ENCODE assay signal across 7 cellular contexts in genomic region chr6:169891846-169892245, GRCh38.
"Had no signal": no experiment of that assay in that cellular context is flagged by ENCODE, and none has a peak within 500 bp of the region (broad histone marks: within the 10 kb centered on the region; RNA-seq: fewer than 3 reads in every experiment).

No MANE protein-coding gene starts in this region.

- H3K4me3 Mint-ChIP-seq: GM23338, H9, HFFc6, IgD-negative memory B cell had no signal

- H3K4me1 Mint-ChIP-seq: GM23338, H9 had no signal

- H3K27ac Mint-ChIP-seq: GM23338, H9, HFFc6, IgD-negative memory B cell had no signal

- H3K9me3 Mint-ChIP-seq: IgD-negative memory B cell had no signal

- DNase-seq: H9, HCEC 1CT, HFFc6, KBM-7 had no signal

- H3K4me3 ChIP-seq: GM23338 had no signal

- H3K27ac ChIP-seq: HL-60 had no signal

- H3K27me3 Mint-ChIP-seq: IgD-negative memory B cell had no signal
